Comparison of ENCODE assay signal across 2 cellular contexts in genomic region chr11:120523196-120523595, GRCh38.
A peak's percentile ranks its signal among the peaks of the same experiment; 100 is the strongest.
TF ChIP-seq lines count a peak whose summit lies in the region.

No MANE protein-coding gene starts in this region.

TF ChIP-seq in GM23338, 12 proteins besides CTCF, POLR2A, EP300 and RAD21:
- TF ChIP-seq POLR2AphosphoS5 (IDR thresholded peaks at IDR 0.05; ENCODE audit: low read depth) (no peak), CREB1 (CRISPR knock-in tag; IDR thresholded peaks at IDR 0.05; ENCODE audit: low read depth) (no peak), EZH2 (IDR thresholded peaks at IDR 0.05; ENCODE audit: low read depth, unreplicated experiment) (no peak)

TF ChIP-seq in HepG2, 621 proteins besides CTCF, POLR2A, EP300 and RAD21:
- no peak for TF ChIP-seq YEATS4 (CRISPR knock-in tag; IDR thresholded peaks at IDR 0.05; ENCODE audit: borderline replicate concordance)
- no peak for TF ChIP-seq KLF12 (CRISPR knock-in tag; IDR thresholded peaks at IDR 0.05; ENCODE audit: borderline replicate concordance)
- TF ChIP-seq FOXK2 (IDR thresholded peaks at IDR 0.05), result no peak
- TF ChIP-seq TBX2 (CRISPR knock-in tag; IDR thresholded peaks at IDR 0.05; ENCODE audit: borderline replicate concordance), result peak; percentile 20; the same call in 1 of the 2 replicates
- TF ChIP-seq FOXA1 (IDR thresholded peaks at IDR 0.05), result no peak
- 0 out of 2 replicates have a peak, but pooled peaks have one; percentile 19 for TF ChIP-seq FOXA1 (CRISPR knock-in tag; IDR thresholded peaks at IDR 0.05)
- TF ChIP-seq BCL6 (CRISPR knock-in tag; IDR thresholded peaks at IDR 0.05), result no peak
- no peak for TF ChIP-seq ZHX2 (IDR thresholded peaks at IDR 0.05; ENCODE audit: low read depth)
- TF ChIP-seq ZHX2 (CRISPR knock-in tag; IDR thresholded peaks at IDR 0.05; ENCODE audit: borderline replicate concordance), result no peak
- TF ChIP-seq ZNF841 (CRISPR knock-in tag; IDR thresholded peaks at IDR 0.05; ENCODE audit: borderline replicate concordance), result no peak
- no peak for TF ChIP-seq GABPA (IDR thresholded peaks at IDR 0.05; ENCODE audit: low read depth, low read length)
- TF ChIP-seq GABPA (CRISPR knock-in tag; IDR thresholded peaks at IDR 0.05; ENCODE audit: low read depth), result 0 out of 2 replicates have a peak, but pooled peaks have one; percentile 14
- no peak for TF ChIP-seq ZNF543 (CRISPR knock-in tag; IDR thresholded peaks at IDR 0.05)
